Comparison of ENCODE assay signal across 31 cellular contexts in the genomic region with DNA sequence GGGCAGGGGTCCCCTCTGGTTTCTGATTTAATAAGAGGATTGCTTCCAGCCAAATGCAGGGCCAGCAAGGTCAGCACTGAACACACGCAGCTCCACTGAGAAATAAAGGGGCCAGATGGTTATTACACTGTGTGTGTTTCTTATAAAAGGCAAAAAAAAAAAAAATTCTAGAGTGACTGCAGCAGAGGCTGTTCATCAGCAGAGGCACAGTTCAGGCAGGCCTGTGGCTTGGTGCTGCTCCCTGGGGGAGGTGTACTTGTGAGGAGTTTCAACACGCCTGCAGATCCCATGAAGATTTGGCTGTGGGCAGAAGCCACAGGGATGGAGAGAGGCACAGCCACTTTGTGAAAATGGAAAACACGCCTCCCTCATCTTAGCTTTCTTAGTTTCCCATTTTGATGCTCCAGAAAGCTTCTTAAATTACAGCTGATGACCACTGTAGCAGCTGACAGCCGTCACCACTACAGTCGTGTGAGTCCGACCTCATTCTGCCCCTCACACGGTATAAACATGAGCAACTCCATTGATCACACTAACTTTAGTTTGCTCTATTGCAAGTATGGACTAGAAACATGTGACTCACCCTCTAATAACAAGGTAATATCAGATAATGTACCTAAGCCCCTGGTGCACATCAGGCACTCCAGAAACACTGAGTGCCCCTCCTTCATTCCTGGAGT.
DNase-seq lines count a peak whose midpoint lies in the region; ATAC-seq and TF ChIP-seq lines count a peak whose summit lies in the region.
"Had no signal": no experiment of that assay in that cellular context is flagged by ENCODE, and none has a peak within 500 bp of the region (broad histone marks: within the 10 kb centered on the region; RNA-seq: fewer than 3 reads in every experiment).

No MANE protein-coding gene starts in this region.

- peak; percentile 21 for TF ChIP-seq CTCF in foreskin keratinocyte (conservative IDR thresholded peaks at IDR 0.05)

- no peak overlapping the region for H3K27ac ChIP-seq in foreskin keratinocyte
- H3K27ac ChIP-seq: C4-2B, GM23248, ovary, SJSA1, spleen, thoracic aorta, uterus had no signal

- intact Hi-C loops in sciatic nerve (cut with DNase I): no loop called here

- H3K27me3 ChIP-seq in foreskin keratinocyte: no peaks in the 10 kb centered on the region
- H3K27me3 ChIP-seq: gastrocnemius medialis, ovary, SJSA1, spleen, uterus had no signal

- DNase-seq in NCI-H2107 treated with DMSO at 0.1 percent for 48 hours (lab: John Stamatoyannopoulos, UW; ENCODE audit: unreplicated experiment) (peak; percentile 30), NCI-H2107 (lab: John Stamatoyannopoulos, UW) (no peak), astrocyte of the hippocampus (ENCODE audit: low read depth, low spot score) (peak; percentile 6), foreskin keratinocyte (peak; percentile 76 to 84), sciatic nerve (ENCODE audit: low spot score) (no peak), amygdala (lab: John Stamatoyannopoulos, UW) (no peak), NCI-H1048 (lab: John Stamatoyannopoulos, UW) (no peak), iPS-NIHi7 (ENCODE audit: extremely low spot score) (no peak)
- DNase-seq: 8988T; activated CD4-positive, alpha-beta T cell treated with anti-CD3 and anti-CD28 coated beads, Interleukin-2, amount 50 U/mL, for 4 hours; activated CD4-positive, CD25-positive, alpha-beta regulatory T cell; activated CD8-positive, alpha-beta memory T cell treated with anti-CD3 and anti-CD28 coated beads, Interleukin-2, amount 10 ng/mL, durations not matched to agents 7 days and 5 days; activated naive CD4-positive, alpha-beta T cell; activated T-cell treated with anti-CD3 and anti-CD28 coated beads, Interleukin-2, amount 50 U/mL, for 48 hours; DMS79; gastrocnemius medialis; GDM1; HFFc6; NCI-H1105 treated with DMSO at 0.1 percent for 48 hours; NCI-H2029 treated with DMSO at 0.1 percent for 48 hours; NCI-H446; ovary; spleen; stimulated activated naive CD8-positive, alpha-beta T cell treated with anti-CD3 and anti-CD28 coated beads, Interleukin-15, amount 100 ng/mL, for 72 hours; T-helper 1 cell; uterus had no signal

- ATAC-seq in foreskin keratinocyte (peak; percentile 75), sciatic nerve (peak; percentile 36)
- ATAC-seq: activated CD8-positive, alpha-beta memory T cell treated with anti-CD3 and anti-CD28 coated beads, Interleukin-2, amount 10 ng/mL, durations not matched to agents 7 days and 5 days had no signal

- H3K4me1 ChIP-seq in foreskin keratinocyte: peaks cover 12% of the 10 kb centered on the region
- H3K4me1 ChIP-seq: Caco-2, SJSA1, spleen, uterus had no signal

Comparison
In these comparisons a context has a peak if more than half of its experiments do, and no peak if none do; other contexts are left out.
1. DNase-seq: peak in NCI-H2107 treated with DMSO at 0.1 percent for 48 hours (single experiment), astrocyte of the hippocampus (single experiment) and foreskin keratinocyte (2 of 2); none in NCI-H2107 (single experiment), sciatic nerve (single experiment), amygdala (0 of 56), NCI-H1048 (single experiment) and iPS-NIHi7 (single experiment).